Comparison of ENCODE assay signal across 10 cellular contexts in the genomic region with DNA sequence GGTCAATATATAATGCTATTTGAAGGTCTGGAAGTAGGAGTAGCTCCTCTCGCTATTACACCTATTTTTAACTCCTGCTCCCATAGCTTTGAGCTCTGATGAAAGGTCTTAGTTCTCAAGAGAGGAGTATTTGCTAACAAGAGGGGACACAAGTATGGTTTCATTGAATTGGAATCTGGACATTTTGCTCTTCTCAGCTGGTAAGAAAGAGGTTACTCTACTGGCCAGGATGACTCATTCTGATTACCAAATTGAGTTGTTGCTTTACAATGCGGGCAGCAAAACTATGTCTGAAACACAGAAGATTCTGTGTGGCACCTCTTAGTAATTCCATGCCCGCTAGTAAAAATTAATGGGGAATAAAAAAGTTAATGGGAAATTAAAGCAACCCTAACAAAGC.
DNase-seq lines count a peak whose midpoint lies in the region; ATAC-seq and TF ChIP-seq lines count a peak whose summit lies in the region.
"Had no signal": no experiment of that assay in that cellular context is flagged by ENCODE, and none has a peak within 500 bp of the region (broad histone marks: within the 10 kb centered on the region; RNA-seq: fewer than 3 reads in every experiment).

No MANE protein-coding gene starts in this region.

- no peaks in the 10 kb centered on the region for H3K9me3 ChIP-seq in PC-9 (ENCODE audit: insufficient read depth, low read depth)
- no peaks in the 10 kb centered on the region for H3K9me3 ChIP-seq in esophagus muscularis mucosa

- no peaks in the 10 kb centered on the region for H3K27me3 ChIP-seq in PC-9 (ENCODE audit: insufficient read depth, low read depth)
- no peaks in the 10 kb centered on the region for H3K27me3 ChIP-seq in esophagus muscularis mucosa

- no peak for TF ChIP-seq EP300 in esophagus muscularis mucosa (IDR thresholded peaks at IDR 0.05)

- H3F3A ChIP-seq in PC-9 (ENCODE audit: insufficient read depth, low read depth) = peaks cover 25% of the 10 kb centered on the region

- TF ChIP-seq CTCF in PC-9 (conservative IDR thresholded peaks at IDR 0.05) = no peak
- TF ChIP-seq CTCF in esophagus muscularis mucosa (IDR thresholded peaks at IDR 0.05) = no peak
- TF ChIP-seq CTCF in GM13976 (IDR thresholded peaks at IDR 0.05; ENCODE audit: borderline replicate concordance, control extremely low read depth, extremely low read depth, insufficient read depth, missing control alignments) = no peak

- no peaks in the 10 kb centered on the region for H4K20me1 ChIP-seq in PC-9 (ENCODE audit: insufficient read depth)

- no peaks in the 10 kb centered on the region for H3K36me3 ChIP-seq in PC-9 (ENCODE audit: low read depth)
- H3K36me3 ChIP-seq in esophagus muscularis mucosa = no peaks in the 10 kb centered on the region

- H3K4me1 ChIP-seq in PC-9 (replicated peaks; ENCODE audit: insufficient read depth) (peaks cover 20% of the 10 kb centered on the region), esophagus muscularis mucosa (no peaks in the 10 kb centered on the region)

- DNase-seq in Daoy (ENCODE audit: low read depth) (peak; percentile 37), PC-9 (peak; percentile 10 to 97), esophagus muscularis mucosa (ENCODE audit: extremely low spot score) (no peak), renal cortical epithelial cell (ENCODE audit: low read depth) (peak; percentile 95), inferior parietal cortex (ENCODE audit: extremely low spot score) (no peak), occipital lobe (lab: John Stamatoyannopoulos, UW) (no peak), GM13976 (ENCODE audit: low spot score) (no peak)
- DNase-seq: activated naive CD4-positive, alpha-beta T cell treated with anti-CD3 and anti-CD28 coated beads, Interleukin-2, amount 50 U/mL, for 16 hours; head of caudate nucleus had no signal

- peak overlapping the region; percentile 2; the same call in 1 of the 2 replicates for H3K4me3 ChIP-seq in PC-9
- no peak overlapping the region for H3K4me3 ChIP-seq in esophagus muscularis mucosa

- CTCF ChIA-PET in PC-9 (lab: Charles Lee) = no interaction called here

- no peaks in the 10 kb centered on the region for H3K79me2 ChIP-seq in PC-9 (ENCODE audit: low read depth)

- no peak for TF ChIP-seq POLR2A in esophagus muscularis mucosa (IDR thresholded peaks at IDR 0.05; ENCODE audit: low read depth)

- H3K9me2 ChIP-seq in PC-9 (ENCODE audit: insufficient read depth) = no peaks in the 10 kb centered on the region

- 74% methylated on average over 3 of the region's 3 CpGs for WGBS in esophagus muscularis mucosa

- no TSS peak for BruUV-seq in PC-9 (replicated peaks; lab: Mats Ljungman, UMichigan)

- H3K27ac ChIP-seq in PC-9 (peak overlapping the region; percentile 65), esophagus muscularis mucosa (replicated peaks in 1 of 4) (peak overlapping the region; percentile 14 to 51 (median 22))

- no peak for ATAC-seq in HG03442 (IDR thresholded peaks at IDR 0.05; ENCODE audit: unreplicated experiment)

- in situ Hi-C loops in GM13976 (cut with MboI; ENCODE audit: low sequenced_read_pairs, unreplicated experiment) = no loop called here

- peak overlapping the region; percentile 63 for H3K4me2 ChIP-seq in PC-9

- no peak overlapping the region for H2AFZ ChIP-seq in PC-9

- POLR2A ChIA-PET in PC-9 (lab: Charles Lee; ENCODE audit: unreplicated experiment) = no interaction called here

- intact Hi-C loops in PC-9 (cut with micrococcal nuclease; ENCODE audit: unreplicated experiment) (no loop called here), esophagus muscularis mucosa (cut with DNase I) (no loop called here)

Comparison
In these comparisons a context has a peak if more than half of its experiments do, and no peak if none do; other contexts are left out.
1. DNase-seq: peak in Daoy (single experiment), PC-9 (2 of 2) and renal cortical epithelial cell (single experiment); none in esophagus muscularis mucosa (single experiment), inferior parietal cortex (single experiment), occipital lobe (single experiment) and GM13976 (single experiment).